In the genomic region with DNA sequence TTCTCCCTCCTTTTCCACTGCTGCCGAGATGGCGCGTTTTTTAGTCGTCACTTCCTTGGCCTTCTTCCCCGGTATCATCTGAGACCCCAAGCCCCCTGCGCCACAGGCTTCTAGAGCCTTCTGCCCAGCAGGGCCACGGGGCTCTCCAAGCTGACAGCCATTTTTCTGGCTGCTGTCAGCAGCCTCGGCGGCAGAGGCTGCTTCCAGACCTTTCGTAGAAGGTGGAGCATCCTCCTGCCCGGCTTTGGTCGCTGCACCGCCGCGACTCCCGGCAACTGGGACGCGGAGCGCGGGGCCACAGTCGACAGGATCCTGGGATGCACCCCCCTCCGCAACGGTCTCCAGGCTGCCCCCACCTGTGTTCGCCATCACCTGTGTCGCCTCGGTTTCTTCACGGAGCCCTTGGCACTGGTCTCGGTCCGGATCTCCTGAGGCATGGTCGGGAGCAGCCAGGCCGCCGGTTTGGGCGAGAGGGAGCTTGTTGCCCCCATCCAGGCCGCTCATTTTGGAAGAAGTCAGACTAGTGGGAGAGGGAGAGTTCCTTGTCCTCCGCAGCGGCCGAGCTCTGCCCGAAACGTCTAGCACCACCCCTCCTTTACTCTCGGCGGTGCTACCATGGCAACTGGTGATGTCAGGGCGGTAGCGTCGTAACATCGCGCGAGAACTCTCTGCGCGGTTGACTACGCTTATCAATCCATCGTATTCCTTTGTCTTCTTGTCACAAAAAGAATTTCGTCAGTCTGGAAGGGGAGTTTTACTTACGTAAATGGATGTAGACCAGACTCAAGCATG, we compare ENCODE assay signal across 1 cellular context.
TF ChIP-seq lines count a peak whose summit lies in the region.

A gene (minus strand): TSS at position 571 of the 792 bp plus-strand sequence. CDS start 67 bp downstream, at position 504.

TF ChIP-seq in K562, 482 proteins besides CTCF, POLR2A, EP300 and RAD21 (continued from another document and continues in another):
- TF ChIP-seq, protein P1, sequence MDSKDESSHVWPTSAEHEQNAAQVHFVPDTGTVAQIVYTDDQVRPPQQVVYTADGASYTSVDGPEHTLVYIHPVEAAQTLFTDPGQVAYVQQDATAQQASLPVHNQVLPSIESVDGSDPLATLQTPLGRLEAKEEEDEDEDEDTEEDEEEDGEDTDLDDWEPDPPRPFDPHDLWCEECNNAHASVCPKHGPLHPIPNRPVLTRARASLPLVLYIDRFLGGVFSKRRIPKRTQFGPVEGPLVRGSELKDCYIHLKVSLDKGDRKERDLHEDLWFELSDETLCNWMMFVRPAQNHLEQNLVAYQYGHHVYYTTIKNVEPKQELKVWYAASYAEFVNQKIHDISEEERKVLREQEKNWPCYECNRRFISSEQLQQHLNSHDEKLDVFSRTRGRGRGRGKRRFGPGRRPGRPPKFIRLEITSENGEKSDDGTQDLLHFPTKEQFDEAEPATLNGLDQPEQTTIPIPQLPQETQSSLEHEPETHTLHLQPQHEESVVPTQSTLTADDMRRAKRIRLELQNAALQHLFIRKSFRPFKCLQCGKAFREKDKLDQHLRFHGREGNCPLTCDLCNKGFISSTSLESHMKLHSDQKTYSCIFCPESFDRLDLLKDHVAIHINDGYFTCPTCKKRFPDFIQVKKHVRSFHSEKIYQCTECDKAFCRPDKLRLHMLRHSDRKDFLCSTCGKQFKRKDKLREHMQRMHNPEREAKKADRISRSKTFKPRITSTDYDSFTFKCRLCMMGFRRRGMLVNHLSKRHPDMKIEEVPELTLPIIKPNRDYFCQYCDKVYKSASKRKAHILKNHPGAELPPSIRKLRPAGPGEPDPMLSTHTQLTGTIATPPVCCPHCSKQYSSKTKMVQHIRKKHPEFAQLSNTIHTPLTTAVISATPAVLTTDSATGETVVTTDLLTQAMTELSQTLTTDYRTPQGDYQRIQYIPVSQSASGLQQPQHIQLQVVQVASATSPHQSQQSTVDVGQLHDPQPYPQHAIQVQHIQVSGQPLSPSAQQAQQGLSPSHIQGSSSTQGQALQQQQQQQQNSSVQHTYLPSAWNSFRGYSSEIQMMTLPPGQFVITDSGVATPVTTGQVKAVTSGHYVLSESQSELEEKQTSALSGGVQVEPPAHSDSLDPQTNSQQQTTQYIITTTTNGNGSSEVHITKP (IDR thresholded peaks at IDR 0.05; ENCODE audit: partially characterized antibody), result no peak
- TF ChIP-seq, protein P2, sequence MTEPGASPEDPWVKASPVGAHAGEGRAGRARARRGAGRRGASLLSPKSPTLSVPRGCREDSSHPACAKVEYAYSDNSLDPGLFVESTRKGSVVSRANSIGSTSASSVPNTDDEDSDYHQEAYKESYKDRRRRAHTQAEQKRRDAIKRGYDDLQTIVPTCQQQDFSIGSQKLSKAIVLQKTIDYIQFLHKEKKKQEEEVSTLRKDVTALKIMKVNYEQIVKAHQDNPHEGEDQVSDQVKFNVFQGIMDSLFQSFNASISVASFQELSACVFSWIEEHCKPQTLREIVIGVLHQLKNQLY (CRISPR knock-in tag; conservative IDR thresholded peaks at IDR 0.05), result no peak; a peak in 1 of 4 replicates
- TF ChIP-seq NFXL1 (CRISPR knock-in tag; IDR thresholded peaks at IDR 0.05), result no peak
- TF ChIP-seq, protein P3, sequence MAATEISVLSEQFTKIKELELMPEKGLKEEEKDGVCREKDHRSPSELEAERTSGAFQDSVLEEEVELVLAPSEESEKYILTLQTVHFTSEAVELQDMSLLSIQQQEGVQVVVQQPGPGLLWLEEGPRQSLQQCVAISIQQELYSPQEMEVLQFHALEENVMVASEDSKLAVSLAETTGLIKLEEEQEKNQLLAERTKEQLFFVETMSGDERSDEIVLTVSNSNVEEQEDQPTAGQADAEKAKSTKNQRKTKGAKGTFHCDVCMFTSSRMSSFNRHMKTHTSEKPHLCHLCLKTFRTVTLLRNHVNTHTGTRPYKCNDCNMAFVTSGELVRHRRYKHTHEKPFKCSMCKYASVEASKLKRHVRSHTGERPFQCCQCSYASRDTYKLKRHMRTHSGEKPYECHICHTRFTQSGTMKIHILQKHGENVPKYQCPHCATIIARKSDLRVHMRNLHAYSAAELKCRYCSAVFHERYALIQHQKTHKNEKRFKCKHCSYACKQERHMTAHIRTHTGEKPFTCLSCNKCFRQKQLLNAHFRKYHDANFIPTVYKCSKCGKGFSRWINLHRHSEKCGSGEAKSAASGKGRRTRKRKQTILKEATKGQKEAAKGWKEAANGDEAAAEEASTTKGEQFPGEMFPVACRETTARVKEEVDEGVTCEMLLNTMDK (IDR thresholded peaks at IDR 0.05; ENCODE audit: borderline replicate concordance, insufficient read depth, low read depth, low read length, poor library complexity, severe bottlenecking), result no peak
- TF ChIP-seq, protein P4, sequence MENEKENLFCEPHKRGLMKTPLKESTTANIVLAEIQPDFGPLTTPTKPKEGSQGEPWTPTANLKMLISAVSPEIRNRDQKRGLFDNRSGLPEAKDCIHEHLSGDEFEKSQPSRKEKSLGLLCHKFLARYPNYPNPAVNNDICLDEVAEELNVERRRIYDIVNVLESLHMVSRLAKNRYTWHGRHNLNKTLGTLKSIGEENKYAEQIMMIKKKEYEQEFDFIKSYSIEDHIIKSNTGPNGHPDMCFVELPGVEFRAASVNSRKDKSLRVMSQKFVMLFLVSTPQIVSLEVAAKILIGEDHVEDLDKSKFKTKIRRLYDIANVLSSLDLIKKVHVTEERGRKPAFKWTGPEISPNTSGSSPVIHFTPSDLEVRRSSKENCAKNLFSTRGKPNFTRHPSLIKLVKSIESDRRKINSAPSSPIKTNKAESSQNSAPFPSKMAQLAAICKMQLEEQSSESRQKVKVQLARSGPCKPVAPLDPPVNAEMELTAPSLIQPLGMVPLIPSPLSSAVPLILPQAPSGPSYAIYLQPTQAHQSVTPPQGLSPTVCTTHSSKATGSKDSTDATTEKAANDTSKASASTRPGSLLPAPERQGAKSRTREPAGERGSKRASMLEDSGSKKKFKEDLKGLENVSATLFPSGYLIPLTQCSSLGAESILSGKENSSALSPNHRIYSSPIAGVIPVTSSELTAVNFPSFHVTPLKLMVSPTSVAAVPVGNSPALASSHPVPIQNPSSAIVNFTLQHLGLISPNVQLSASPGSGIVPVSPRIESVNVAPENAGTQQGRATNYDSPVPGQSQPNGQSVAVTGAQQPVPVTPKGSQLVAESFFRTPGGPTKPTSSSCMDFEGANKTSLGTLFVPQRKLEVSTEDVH (IDR thresholded peaks at IDR 0.05; ENCODE audit: low read depth, partially characterized antibody), result no peak
- TF ChIP-seq, protein P5, sequence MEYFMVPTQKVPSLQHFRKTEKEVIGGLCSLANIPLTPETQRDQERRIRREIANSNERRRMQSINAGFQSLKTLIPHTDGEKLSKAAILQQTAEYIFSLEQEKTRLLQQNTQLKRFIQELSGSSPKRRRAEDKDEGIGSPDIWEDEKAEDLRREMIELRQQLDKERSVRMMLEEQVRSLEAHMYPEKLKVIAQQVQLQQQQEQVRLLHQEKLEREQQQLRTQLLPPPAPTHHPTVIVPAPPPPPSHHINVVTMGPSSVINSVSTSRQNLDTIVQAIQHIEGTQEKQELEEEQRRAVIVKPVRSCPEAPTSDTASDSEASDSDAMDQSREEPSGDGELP (CRISPR knock-in tag; IDR thresholded peaks at IDR 0.05; ENCODE audit: borderline replicate concordance), result no peak; the same call in 1 of the 2 replicates
- TF ChIP-seq HNRNPUL1 (IDR thresholded peaks at IDR 0.05; ENCODE audit: low read length), result no peak
- TF ChIP-seq, protein P6, sequence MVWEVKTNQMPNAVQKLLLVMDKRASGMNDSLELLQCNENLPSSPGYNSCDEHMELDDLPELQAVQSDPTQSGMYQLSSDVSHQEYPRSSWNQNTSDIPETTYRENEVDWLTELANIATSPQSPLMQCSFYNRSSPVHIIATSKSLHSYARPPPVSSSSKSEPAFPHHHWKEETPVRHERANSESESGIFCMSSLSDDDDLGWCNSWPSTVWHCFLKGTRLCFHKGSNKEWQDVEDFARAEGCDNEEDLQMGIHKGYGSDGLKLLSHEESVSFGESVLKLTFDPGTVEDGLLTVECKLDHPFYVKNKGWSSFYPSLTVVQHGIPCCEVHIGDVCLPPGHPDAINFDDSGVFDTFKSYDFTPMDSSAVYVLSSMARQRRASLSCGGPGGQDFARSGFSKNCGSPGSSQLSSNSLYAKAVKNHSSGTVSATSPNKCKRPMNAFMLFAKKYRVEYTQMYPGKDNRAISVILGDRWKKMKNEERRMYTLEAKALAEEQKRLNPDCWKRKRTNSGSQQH (CRISPR knock-in tag; IDR thresholded peaks at IDR 0.05), result no peak
- TF ChIP-seq CSDE1 (IDR thresholded peaks at IDR 0.05), result peak in 1 of 2 experiments; percentile 87; a peak in 2 of 4 replicates
- TF ChIP-seq ZNF707 (CRISPR knock-in tag; conservative IDR thresholded peaks at IDR 0.05), result no peak
- no peak for TF ChIP-seq ZC3H11A (IDR thresholded peaks at IDR 0.05; ENCODE audit: low read depth, low read length)
- TF ChIP-seq PURB (CRISPR knock-in tag; IDR thresholded peaks at IDR 0.05; ENCODE audit: low read depth), result no peak
- TF ChIP-seq KLF1 (tag; IDR thresholded peaks at IDR 0.05), result no peak
- TF ChIP-seq, protein P7, sequence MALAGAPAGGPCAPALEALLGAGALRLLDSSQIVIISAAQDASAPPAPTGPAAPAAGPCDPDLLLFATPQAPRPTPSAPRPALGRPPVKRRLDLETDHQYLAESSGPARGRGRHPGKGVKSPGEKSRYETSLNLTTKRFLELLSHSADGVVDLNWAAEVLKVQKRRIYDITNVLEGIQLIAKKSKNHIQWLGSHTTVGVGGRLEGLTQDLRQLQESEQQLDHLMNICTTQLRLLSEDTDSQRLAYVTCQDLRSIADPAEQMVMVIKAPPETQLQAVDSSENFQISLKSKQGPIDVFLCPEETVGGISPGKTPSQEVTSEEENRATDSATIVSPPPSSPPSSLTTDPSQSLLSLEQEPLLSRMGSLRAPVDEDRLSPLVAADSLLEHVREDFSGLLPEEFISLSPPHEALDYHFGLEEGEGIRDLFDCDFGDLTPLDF (CRISPR knock-in tag; IDR thresholded peaks at IDR 0.05), result no peak
- no peak for TF ChIP-seq CHD1 (IDR thresholded peaks at IDR 0.05; ENCODE audit: low read length)
- TF ChIP-seq ZNF253 (CRISPR knock-in tag; conservative IDR thresholded peaks at IDR 0.05), result no peak
- no peak for TF ChIP-seq FOSL1 (tag; conservative IDR thresholded peaks at IDR 0.05)
- TF ChIP-seq YY1 (IDR thresholded peaks at IDR 0.05; ENCODE audit: borderline replicate concordance in 1 of 3, control insufficient read depth in 1 of 3, extremely low read depth in 1 of 3, insufficient read depth in 3 of 3, insufficient read length in 1 of 3, insufficient replicate concordance in 2 of 3, low read depth in 1 of 3, low read length in 2 of 3), result peak in 1 of 3 experiments; percentile 42
- no peak for TF ChIP-seq ZNF644 (tag; IDR thresholded peaks at IDR 0.05; ENCODE audit: low read depth)
- TF ChIP-seq, protein P8, sequence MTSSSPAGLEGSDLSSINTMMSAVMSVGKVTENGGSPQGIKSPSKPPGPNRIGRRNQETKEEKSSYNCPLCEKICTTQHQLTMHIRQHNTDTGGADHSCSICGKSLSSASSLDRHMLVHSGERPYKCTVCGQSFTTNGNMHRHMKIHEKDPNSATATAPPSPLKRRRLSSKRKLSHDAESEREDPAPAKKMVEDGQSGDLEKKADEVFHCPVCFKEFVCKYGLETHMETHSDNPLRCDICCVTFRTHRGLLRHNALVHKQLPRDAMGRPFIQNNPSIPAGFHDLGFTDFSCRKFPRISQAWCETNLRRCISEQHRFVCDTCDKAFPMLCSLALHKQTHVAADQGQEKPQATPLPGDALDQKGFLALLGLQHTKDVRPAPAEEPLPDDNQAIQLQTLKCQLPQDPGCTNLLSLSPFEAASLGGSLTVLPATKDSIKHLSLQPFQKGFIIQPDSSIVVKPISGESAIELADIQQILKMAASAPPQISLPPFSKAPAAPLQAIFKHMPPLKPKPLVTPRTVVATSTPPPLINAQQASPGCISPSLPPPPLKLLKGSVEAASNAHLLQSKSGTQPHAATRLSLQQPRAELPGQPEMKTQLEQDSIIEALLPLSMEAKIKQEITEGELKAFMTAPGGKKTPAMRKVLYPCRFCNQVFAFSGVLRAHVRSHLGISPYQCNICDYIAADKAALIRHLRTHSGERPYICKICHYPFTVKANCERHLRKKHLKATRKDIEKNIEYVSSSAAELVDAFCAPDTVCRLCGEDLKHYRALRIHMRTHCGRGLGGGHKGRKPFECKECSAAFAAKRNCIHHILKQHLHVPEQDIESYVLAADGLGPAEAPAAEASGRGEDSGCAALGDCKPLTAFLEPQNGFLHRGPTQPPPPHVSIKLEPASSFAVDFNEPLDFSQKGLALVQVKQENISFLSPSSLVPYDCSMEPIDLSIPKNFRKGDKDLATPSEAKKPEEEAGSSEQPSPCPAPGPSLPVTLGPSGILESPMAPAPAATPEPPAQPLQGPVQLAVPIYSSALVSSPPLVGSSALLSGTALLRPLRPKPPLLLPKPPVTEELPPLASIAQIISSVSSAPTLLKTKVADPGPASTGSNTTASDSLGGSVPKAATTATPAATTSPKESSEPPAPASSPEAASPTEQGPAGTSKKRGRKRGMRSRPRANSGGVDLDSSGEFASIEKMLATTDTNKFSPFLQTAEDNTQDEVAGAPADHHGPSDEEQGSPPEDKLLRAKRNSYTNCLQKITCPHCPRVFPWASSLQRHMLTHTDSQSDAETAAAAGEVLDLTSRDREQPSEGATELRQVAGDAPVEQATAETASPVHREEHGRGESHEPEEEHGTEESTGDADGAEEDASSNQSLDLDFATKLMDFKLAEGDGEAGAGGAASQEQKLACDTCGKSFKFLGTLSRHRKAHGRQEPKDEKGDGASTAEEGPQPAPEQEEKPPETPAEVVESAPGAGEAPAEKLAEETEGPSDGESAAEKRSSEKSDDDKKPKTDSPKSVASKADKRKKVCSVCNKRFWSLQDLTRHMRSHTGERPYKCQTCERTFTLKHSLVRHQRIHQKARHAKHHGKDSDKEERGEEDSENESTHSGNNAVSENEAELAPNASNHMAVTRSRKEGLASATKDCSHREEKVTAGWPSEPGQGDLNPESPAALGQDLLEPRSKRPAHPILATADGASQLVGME (CRISPR knock-in tag; IDR thresholded peaks at IDR 0.05), result no peak
- no peak for TF ChIP-seq ARHGAP35 (IDR thresholded peaks at IDR 0.05; ENCODE audit: partially characterized antibody)
- TF ChIP-seq, protein P9, sequence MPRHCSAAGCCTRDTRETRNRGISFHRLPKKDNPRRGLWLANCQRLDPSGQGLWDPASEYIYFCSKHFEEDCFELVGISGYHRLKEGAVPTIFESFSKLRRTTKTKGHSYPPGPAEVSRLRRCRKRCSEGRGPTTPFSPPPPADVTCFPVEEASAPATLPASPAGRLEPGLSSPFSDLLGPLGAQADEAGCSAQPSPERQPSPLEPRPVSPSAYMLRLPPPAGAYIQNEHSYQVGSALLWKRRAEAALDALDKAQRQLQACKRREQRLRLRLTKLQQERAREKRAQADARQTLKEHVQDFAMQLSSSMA (CRISPR knock-in tag; IDR thresholded peaks at IDR 0.05), result no peak
- TF ChIP-seq NR2C2 (CRISPR knock-in tag; IDR thresholded peaks at IDR 0.05), result no peak
- 0 out of 2 replicates have a peak, but pooled peaks have one; percentile 2 for TF ChIP-seq NR2C2 (tag; IDR thresholded peaks at IDR 0.05)
